ENCODE assay signal across 34 cellular contexts in the genomic region with DNA sequence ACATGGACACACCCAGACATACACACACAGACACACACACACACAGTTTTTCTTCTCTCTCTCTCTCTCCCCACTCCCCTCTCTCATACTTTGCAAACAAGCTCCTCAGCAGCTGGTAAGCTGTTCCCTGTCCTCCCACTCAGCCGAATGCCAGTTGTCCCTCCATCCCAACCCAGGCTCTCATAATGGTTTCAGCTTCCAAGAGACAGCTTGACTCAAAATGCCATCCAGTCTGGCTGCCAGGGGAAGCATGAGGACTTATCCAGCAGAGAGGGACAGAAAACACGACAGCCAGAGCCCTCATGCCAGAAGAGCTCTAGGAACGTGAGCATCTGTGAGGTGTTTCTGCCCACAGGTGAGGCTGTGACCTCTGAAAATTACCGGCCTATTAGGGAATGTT.
"Had no signal": no experiment of that assay in that cellular context is flagged by ENCODE, and none has a peak within 500 bp of the region (broad histone marks: within the 10 kb centered on the region; RNA-seq: fewer than 3 reads in every experiment).

No MANE protein-coding gene starts in this region.

- H3K4me3 Mint-ChIP-seq: activated naive CD4-positive, alpha-beta T cell treated with anti-CD3 and anti-CD28 coated beads for 36 hours; activated naive CD4-positive, alpha-beta T cell treated with anti-CD3 and anti-CD28 coated beads, Interleukin-2, amount 10 ng/mL, durations not matched to agents 7 days and 5 days; activated naive CD4-positive, alpha-beta T cell treated with anti-CD3 and anti-CD28 coated beads, Interleukin-2, amount 50 U/mL, for 24 hours; activated naive CD8-positive, alpha-beta T cell; activated naive CD8-positive, alpha-beta T cell treated with anti-CD3 and anti-CD28 coated beads for 36 hours; activated naive CD8-positive, alpha-beta T cell treated with anti-CD3 and anti-CD28 coated beads, Interleukin-2, amount 10 ng/mL, durations not matched to agents 7 days and 5 days; activated naive CD8-positive, alpha-beta T cell treated with anti-CD3 and anti-CD28 coated beads, Interleukin-2, amount 50 U/mL, for 24 hours; activated T-cell treated with anti-CD3 and anti-CD28 coated beads, Interleukin-2, amount 50 U/mL, for 24 hours; activated T-cell treated with anti-CD3 and anti-CD28 coated beads, Interleukin-2, amount 50 U/mL, for 4 hours; activated T-cell treated with anti-CD3 and anti-CD28 coated beads, Interleukin-2, amount 50 U/mL, for 72 hours; activated T-helper 1 cell treated with anti-CD3 and anti-CD28 coated beads, Interleukin-12 subunit alpha, Interleukin-12 subunit beta, Interleukin-2, Interleukin-4 antibody, amounts not matched to agents 30 ng/mL and 10 ng/mL and 1 ng/mL, durations not matched to agents 14 hours and 24 hours and 36 hours; activated T-helper 17 cell treated with anti-CD3 and anti-CD28 coated beads, Interleukin-2, amount 50 U/mL, for 72 hours; brain; central memory CD8-positive, alpha-beta T cell had no signal

- ATAC-seq: activated naive CD4-positive, alpha-beta T cell treated with anti-CD3 and anti-CD28 coated beads, Interleukin-2, amount 50 U/mL, for 72 hours; activated naive CD8-positive, alpha-beta T cell treated with anti-CD3 and anti-CD28 coated beads, Interleukin-2, amount 50 U/mL, for 24 hours; activated T-cell treated with anti-CD3 and anti-CD28 coated beads, Interleukin-2, amount 50 U/mL, for 4 hours; activated T-cell treated with anti-CD3 and anti-CD28 coated beads, Interleukin-2, amount 50 U/mL, for 72 hours; activated T-helper 17 cell treated with anti-CD3 and anti-CD28 coated beads, Interleukin-2, amount 50 U/mL, for 72 hours; body of pancreas had no signal

- H3K9me3 Mint-ChIP-seq: activated naive CD4-positive, alpha-beta T cell treated with anti-CD3 and anti-CD28 coated beads for 36 hours; activated naive CD4-positive, alpha-beta T cell treated with anti-CD3 and anti-CD28 coated beads, Interleukin-2, amount 10 ng/mL, durations not matched to agents 7 days and 5 days; activated naive CD4-positive, alpha-beta T cell treated with anti-CD3 and anti-CD28 coated beads, Interleukin-2, amount 50 U/mL, for 24 hours; activated naive CD4-positive, alpha-beta T cell treated with anti-CD3 and anti-CD28 coated beads, Interleukin-2, amount 50 U/mL, for 72 hours; activated naive CD8-positive, alpha-beta T cell treated with anti-CD3 and anti-CD28 coated beads for 36 hours; activated naive CD8-positive, alpha-beta T cell treated with anti-CD3 and anti-CD28 coated beads, Interleukin-2, amount 10 ng/mL, durations not matched to agents 7 days and 5 days; activated naive CD8-positive, alpha-beta T cell treated with anti-CD3 and anti-CD28 coated beads, Interleukin-2, amount 50 U/mL, for 24 hours; activated T-cell treated with anti-CD3 and anti-CD28 coated beads, Interleukin-2, amount 50 U/mL, for 24 hours; activated T-cell treated with anti-CD3 and anti-CD28 coated beads, Interleukin-2, amount 50 U/mL, for 4 hours; activated T-cell treated with anti-CD3 and anti-CD28 coated beads, Interleukin-2, amount 50 U/mL, for 72 hours; activated T-helper 1 cell treated with anti-CD3 and anti-CD28 coated beads, Interleukin-12 subunit alpha, Interleukin-12 subunit beta, Interleukin-2, Interleukin-4 antibody, amounts not matched to agents 30 ng/mL and 10 ng/mL and 1 ng/mL, durations not matched to agents 14 hours and 24 hours and 36 hours; activated T-helper 17 cell treated with anti-CD3 and anti-CD28 coated beads, Interleukin-2, amount 50 U/mL, for 72 hours; activated T-helper 2 cell treated with anti-CD3 and anti-CD28 coated beads, Interferon-gamma antibody, Interleukin-2, Interleukin-4, amounts not matched to agents 10 μg/mL and 5 μg/mL and 100 μg/mL, durations not matched to agents 14 hours and 24 hours and 36 hours; central memory CD8-positive, alpha-beta T cell had no signal

- DNase-seq: activated effector memory CD4-positive, alpha-beta T cell treated with anti-CD3 and anti-CD28 coated beads, Interleukin-2, amount 50 U/mL, for 16 hours; activated effector memory CD4-positive, alpha-beta T cell treated with Interleukin-2 at 50 U/mL for 16 hours; activated gamma-delta T cell; activated gamma-delta T cell treated with Interleukin-2 at 50 U/mL for 16 hours; activated naive CD4-positive, alpha-beta T cell; activated naive CD4-positive, alpha-beta T cell treated with anti-CD3 and anti-CD28 coated beads for 36 hours; activated naive CD4-positive, alpha-beta T cell treated with anti-CD3 and anti-CD28 coated beads, Interleukin-2, amount 10 ng/mL, durations not matched to agents 7 days and 5 days; activated naive CD4-positive, alpha-beta T cell treated with anti-CD3 and anti-CD28 coated beads, Interleukin-2, amount 50 U/mL, for 16 hours; activated naive CD4-positive, alpha-beta T cell treated with Interleukin-2 at 50 U/mL for 16 hours; activated naive CD8-positive, alpha-beta T cell treated with anti-CD3 and anti-CD28 coated beads for 36 hours; activated naive CD8-positive, alpha-beta T cell treated with anti-CD3 and anti-CD28 coated beads, Interleukin-2, amount 10 ng/mL, durations not matched to agents 7 days and 5 days; activated naive CD8-positive, alpha-beta T cell treated with anti-CD3 and anti-CD28 coated beads, Interleukin-2, amount 50 U/mL, for 24 hours; activated T-cell treated with anti-CD3 and anti-CD28 coated beads for 4 hours; activated T-cell treated with anti-CD3 and anti-CD28 coated beads, Interleukin-2, amount 50 U/mL, for 1 hour; activated T-cell treated with anti-CD3 and anti-CD28 coated beads, Interleukin-2, amount 50 U/mL, for 24 hours; activated T-cell treated with anti-CD3 and anti-CD28 coated beads, Interleukin-2, amount 50 U/mL, for 4 hours; activated T-cell treated with anti-CD3 and anti-CD28 coated beads, Interleukin-2, amount 50 U/mL, for 48 hours; activated T-cell treated with anti-CD3 and anti-CD28 coated beads, Interleukin-2, amount 50 U/mL, for 72 hours; adrenal gland; amniotic stem cell; aorta; body of pancreas; brain microvascular endothelial cell; caudate nucleus; central memory CD4-positive, alpha-beta T cell; cerebellar nuclear complex had no signal

- H3K4me1 Mint-ChIP-seq: activated naive CD4-positive, alpha-beta T cell treated with anti-CD3 and anti-CD28 coated beads, Interleukin-2, amount 10 ng/mL, durations not matched to agents 7 days and 5 days; activated naive CD4-positive, alpha-beta T cell treated with anti-CD3 and anti-CD28 coated beads, Interleukin-2, amount 50 U/mL, for 24 hours; activated naive CD8-positive, alpha-beta T cell treated with anti-CD3 and anti-CD28 coated beads for 36 hours; activated naive CD8-positive, alpha-beta T cell treated with anti-CD3 and anti-CD28 coated beads, Interleukin-2, amount 10 ng/mL, durations not matched to agents 7 days and 5 days; activated naive CD8-positive, alpha-beta T cell treated with anti-CD3 and anti-CD28 coated beads, Interleukin-2, amount 50 U/mL, for 24 hours; activated T-helper 17 cell treated with anti-CD3 and anti-CD28 coated beads, Interleukin-2, amount 50 U/mL, for 72 hours; central memory CD8-positive, alpha-beta T cell had no signal

- H3K36me3 Mint-ChIP-seq: activated naive CD4-positive, alpha-beta T cell treated with anti-CD3 and anti-CD28 coated beads, Interleukin-2, amount 10 ng/mL, durations not matched to agents 7 days and 5 days; activated naive CD4-positive, alpha-beta T cell treated with anti-CD3 and anti-CD28 coated beads, Interleukin-2, amount 50 U/mL, for 24 hours; activated naive CD4-positive, alpha-beta T cell treated with anti-CD3 and anti-CD28 coated beads, Interleukin-2, amount 50 U/mL, for 72 hours; activated naive CD8-positive, alpha-beta T cell; activated naive CD8-positive, alpha-beta T cell treated with anti-CD3 and anti-CD28 coated beads for 36 hours; activated naive CD8-positive, alpha-beta T cell treated with anti-CD3 and anti-CD28 coated beads, Interleukin-2, amount 10 ng/mL, durations not matched to agents 7 days and 5 days; brain had no signal

- H3K27ac Mint-ChIP-seq: activated naive CD4-positive, alpha-beta T cell treated with anti-CD3 and anti-CD28 coated beads, Interleukin-2, amount 10 ng/mL, durations not matched to agents 7 days and 5 days; activated naive CD4-positive, alpha-beta T cell treated with anti-CD3 and anti-CD28 coated beads, Interleukin-2, amount 50 U/mL, for 24 hours; activated naive CD4-positive, alpha-beta T cell treated with anti-CD3 and anti-CD28 coated beads, Interleukin-2, amount 50 U/mL, for 72 hours; activated naive CD8-positive, alpha-beta T cell; activated naive CD8-positive, alpha-beta T cell treated with anti-CD3 and anti-CD28 coated beads for 36 hours; activated naive CD8-positive, alpha-beta T cell treated with anti-CD3 and anti-CD28 coated beads, Interleukin-2, amount 10 ng/mL, durations not matched to agents 7 days and 5 days; activated naive CD8-positive, alpha-beta T cell treated with anti-CD3 and anti-CD28 coated beads, Interleukin-2, amount 50 U/mL, for 24 hours; activated T-cell treated with anti-CD3 and anti-CD28 coated beads, Interleukin-2, amount 50 U/mL, for 24 hours; activated T-cell treated with anti-CD3 and anti-CD28 coated beads, Interleukin-2, amount 50 U/mL, for 72 hours; activated T-helper 1 cell treated with anti-CD3 and anti-CD28 coated beads, Interleukin-12 subunit alpha, Interleukin-12 subunit beta, Interleukin-2, Interleukin-4 antibody, amounts not matched to agents 30 ng/mL and 10 ng/mL and 1 ng/mL, durations not matched to agents 14 hours and 24 hours and 36 hours; activated T-helper 17 cell treated with anti-CD3 and anti-CD28 coated beads, Interleukin-2, amount 50 U/mL, for 72 hours; activated T-helper 2 cell treated with anti-CD3 and anti-CD28 coated beads, Interferon-gamma antibody, Interleukin-2, Interleukin-4, amounts not matched to agents 10 μg/mL and 5 μg/mL and 100 μg/mL, durations not matched to agents 14 hours and 24 hours and 36 hours; brain had no signal
